ENCODE assay signal across 1 cellular context in genomic region chr22:20110359-20110985, GRCh38.
TF ChIP-seq lines count a peak whose summit lies in the region.

No MANE protein-coding gene starts in this region.

TF ChIP-seq in HEK293, 187 proteins besides CTCF, POLR2A, EP300 and RAD21:
- TF ChIP-seq ZNF112 (tag by site-specific recombination; IDR thresholded peaks at IDR 0.05) = no peak
- 0 out of 2 replicates have a peak, but pooled peaks have one; percentile 21 for TF ChIP-seq HIC1 (tag by site-specific recombination; IDR thresholded peaks at IDR 0.05)
